ENCODE assay signal across 19 cellular contexts in the genomic region with DNA sequence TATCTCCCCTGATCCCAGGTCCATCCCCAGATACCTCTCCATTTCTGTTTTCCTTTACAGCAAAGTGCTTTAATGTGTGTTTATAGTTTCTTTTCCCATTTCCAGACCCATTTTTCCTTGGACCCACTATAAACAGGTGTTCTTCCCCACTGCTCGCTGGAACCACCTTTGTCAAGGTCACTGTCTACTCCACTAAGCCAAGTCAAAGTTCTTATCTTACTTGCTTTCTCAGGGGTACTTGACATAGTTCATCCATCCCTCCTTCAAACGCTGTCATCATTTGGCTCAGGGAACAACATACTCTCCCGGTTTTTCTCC. TPM values are rescaled to one million over a fixed set of nuclear protein-coding genes. Genes with fewer than 3 reads are reported as not detected.
DNase-seq lines count a peak whose midpoint lies in the region; ATAC-seq and TF ChIP-seq lines count a peak whose summit lies in the region.
"Had no signal": no experiment of that assay in that cellular context is flagged by ENCODE, and none has a peak within 500 bp of the region (broad histone marks: within the 10 kb centered on the region; RNA-seq: fewer than 3 reads in every experiment).

No MANE protein-coding gene starts in this region.

- H3K4me1 Mint-ChIP-seq in activated CD8-positive, alpha-beta T cell treated with anti-CD3 and anti-CD28 coated beads, Interleukin-2, amount 10 ng/mL, durations not matched to agents 7 days and 5 days (ENCODE audit: low read depth) = peaks cover 92% of the 10 kb centered on the region

- intact Hi-C loops in PC-3 (cut with micrococcal nuclease) = no loop called here

- H3K27ac Mint-ChIP-seq in activated CD8-positive, alpha-beta T cell treated with anti-CD3 and anti-CD28 coated beads, Interleukin-2, amount 10 ng/mL, durations not matched to agents 7 days and 5 days = peak overlapping the region; percentile 90

- DNase-seq in GM06990 (ENCODE audit: extremely low read depth, insufficient read length) (no peak), midbrain (lab: John Stamatoyannopoulos, UW) (no peak), PC-3 (no peak), HAP-1 (ENCODE audit: low spot score in 2 of 2) (no peak)
- no peak for DNase-seq in activated CD8-positive, alpha-beta T cell treated with anti-CD3 and anti-CD28 coated beads, Interleukin-2, amount 10 ng/mL, durations not matched to agents 7 days and 5 days
- DNase-seq: activated CD4-positive, CD25-positive, alpha-beta regulatory T cell; activated effector memory CD4-positive, alpha-beta T cell treated with Interleukin-2 at 50 U/mL for 16 hours; BE2C; NCI-H1417 treated with DMSO at 0.1 percent for 48 hours; NCI-H446 treated with DMSO at 0.1 percent for 48 hours; upper lobe of left lung had no signal

- no peak overlapping the region for H3K4me3 ChIP-seq in BLaER1 treated with 17β-estradiol and CSF1 and Interleukin-3, amounts not matched to agents 10 nM and 100 nM
- H3K4me3 ChIP-seq in GM06990 (replicated peaks; ENCODE audit: low read depth, low read length) = peak overlapping the region; percentile 34
- peak overlapping the region in 1 of 2 donors; percentile 13 for H3K4me3 ChIP-seq in mucosa of rectum (ENCODE audit: low read length in 2 of 2)
- H3K4me3 ChIP-seq in PC-3 (ENCODE audit: low read length) = no peak overlapping the region
- no peak overlapping the region for H3K4me3 ChIP-seq in HAP-1
- H3K4me3 ChIP-seq: mucosa of descending colon, prostate gland, upper lobe of left lung had no signal

- H4K20me1 ChIP-seq in BLaER1 treated with 17β-estradiol and CSF1 and Interleukin-3, amounts not matched to agents 10 nM and 100 nM = no peaks in the 10 kb centered on the region
- H4K20me1 ChIP-seq in PC-3 (ENCODE audit: low read length) = no peaks in the 10 kb centered on the region

- TF ChIP-seq CTCF in GM06990 (IDR thresholded peaks at IDR 0.05; ENCODE audit: insufficient read depth, low read length, poor library complexity, severe bottlenecking) (no peak), PC-3 (conservative IDR thresholded peaks at IDR 0.05; ENCODE audit: low read depth, low read length) (no peak)

- CTCF ChIA-PET in activated CD8-positive, alpha-beta T cell treated with anti-CD3 and anti-CD28 coated beads, Interleukin-2, amount 10 ng/mL, durations not matched to agents 7 days and 5 days (lab: Charles Lee) = interaction anchor here (1.0 kb wide), 1 partner anchor 9 kb away, joined by 5 read pairs; no protein-coding TSS in a partner anchor
- CTCF ChIA-PET in PC-3 (lab: Charles Lee) = no interaction called here

- H3K79me2 ChIP-seq in PC-3 (ENCODE audit: low read length) = no peaks in the 10 kb centered on the region

- peaks cover 7 to 88% (median 36%) of the 10 kb centered on the region in 11 experiments; a peak in 21 of 22 replicates for H3K36me3 ChIP-seq in BLaER1 treated with 17β-estradiol and CSF1 and Interleukin-3, amounts not matched to agents 10 nM and 100 nM
- H3K36me3 ChIP-seq in GM06990 (ENCODE audit: control insufficient read depth, insufficient read depth, low read length) (peaks cover 25% of the 10 kb centered on the region), mucosa of rectum (ENCODE audit: control insufficient read depth in 2 of 2, insufficient read depth in 2 of 2, low read length in 2 of 2) (no peaks in the 10 kb centered on the region), PC-3 (ENCODE audit: low read depth, low read length) (no peaks in the 10 kb centered on the region), HAP-1 (replicated peaks) (no peaks in the 10 kb centered on the region)
- H3K36me3 ChIP-seq: BE2C, prostate gland, upper lobe of left lung had no signal

- H3F3A ChIP-seq in PC-3 (ENCODE audit: low read length, unreplicated experiment) = no peaks in the 10 kb centered on the region

- H3K4me2 ChIP-seq in BLaER1 treated with 17β-estradiol and CSF1 and Interleukin-3, amounts not matched to agents 10 nM and 100 nM = peak overlapping the region; percentile 67 to 97 (median 88); a peak in 20 of 22 replicates
- H3K4me2 ChIP-seq in PC-3 (ENCODE audit: low read length) = no peak overlapping the region

- H3K9me2 ChIP-seq in PC-3 (replicated peaks; ENCODE audit: low read length) = no peaks in the 10 kb centered on the region

- H3K9me3 Mint-ChIP-seq in activated CD8-positive, alpha-beta T cell treated with anti-CD3 and anti-CD28 coated beads, Interleukin-2, amount 10 ng/mL, durations not matched to agents 7 days and 5 days (ENCODE audit: insufficient read depth) = no peaks in the 10 kb centered on the region

- H3K9me3 ChIP-seq in BLaER1 treated with 17β-estradiol and CSF1 and Interleukin-3, amounts not matched to agents 10 nM and 100 nM (replicated peaks in 1 of 11) = no peaks in the 10 kb centered on the region
- H3K9me3 ChIP-seq in mucosa of rectum (ENCODE audit: control insufficient read depth in 2 of 2, low read length in 2 of 2) (no peaks in the 10 kb centered on the region), PC-3 (ENCODE audit: low read length) (no peaks in the 10 kb centered on the region), HAP-1 (no peaks in the 10 kb centered on the region)
- H3K9me3 ChIP-seq: BE2C, mucosa of descending colon, prostate gland, upper lobe of left lung had no signal

- in situ Hi-C loops in HAP-1 (cut with MboI; ENCODE audit: low sequenced_read_pairs) = no loop called here

- H3K9ac ChIP-seq in BLaER1 treated with 17β-estradiol and CSF1 and Interleukin-3, amounts not matched to agents 10 nM and 100 nM = no peak overlapping the region
- peak overlapping the region in 1 of 2 donors; percentile 41 for H3K9ac ChIP-seq in mucosa of rectum (ENCODE audit: low read depth in 1 of 2, low read length in 2 of 2)
- H3K9ac ChIP-seq in PC-3 (ENCODE audit: low read length) = no peak overlapping the region

- no peak overlapping the region for H2AFZ ChIP-seq in PC-3 (ENCODE audit: low read length)

- no TSS peak for BruUV-seq in PC-3 (replicated peaks; lab: Mats Ljungman, UMichigan)

- H3K4me1 ChIP-seq in BLaER1 treated with 17β-estradiol and CSF1 and Interleukin-3, amounts not matched to agents 10 nM and 100 nM = peaks cover 83 to 100% (median 98%) of the 10 kb centered on the region in 10 experiments
- peaks cover 0 to 7% of the 10 kb centered on the region in 2 donors for H3K4me1 ChIP-seq in mucosa of rectum (ENCODE audit: control insufficient read depth in 2 of 2, insufficient read depth in 2 of 2, low read length in 2 of 2)
- no peaks in the 10 kb centered on the region for H3K4me1 ChIP-seq in PC-3 (ENCODE audit: insufficient read depth, low read length)
- no peaks in the 10 kb centered on the region for H3K4me1 ChIP-seq in HAP-1
- H3K4me1 ChIP-seq: BE2C, prostate gland had no signal

- POLR2A ChIA-PET in activated CD8-positive, alpha-beta T cell treated with anti-CD3 and anti-CD28 coated beads, Interleukin-2, amount 10 ng/mL, durations not matched to agents 7 days and 5 days (lab: Charles Lee) = interaction anchor here (0.7 to 2.5 kb wide), 3 partner anchors 8 to 10 kb away, joined by 3 to 51 read pairs (median 7); partner anchors contain the start of gene SLAMF1
- POLR2A ChIA-PET in PC-3 (lab: Charles Lee; ENCODE audit: unreplicated experiment) = no interaction called here

- H3K4me3 Mint-ChIP-seq in activated CD8-positive, alpha-beta T cell treated with anti-CD3 and anti-CD28 coated beads, Interleukin-2, amount 10 ng/mL, durations not matched to agents 7 days and 5 days = peak overlapping the region; percentile 71

- H3K27me3 Mint-ChIP-seq in activated CD8-positive, alpha-beta T cell treated with anti-CD3 and anti-CD28 coated beads, Interleukin-2, amount 10 ng/mL, durations not matched to agents 7 days and 5 days (ENCODE audit: low read depth) = no peaks in the 10 kb centered on the region

- H3K36me3 Mint-ChIP-seq in activated CD8-positive, alpha-beta T cell treated with anti-CD3 and anti-CD28 coated beads, Interleukin-2, amount 10 ng/mL, durations not matched to agents 7 days and 5 days (ENCODE audit: low read depth) = peaks cover 85% of the 10 kb centered on the region

- no peaks in the 10 kb centered on the region for H3K27me3 ChIP-seq in BLaER1 treated with 17β-estradiol and CSF1 and Interleukin-3, amounts not matched to agents 10 nM and 100 nM
- H3K27me3 ChIP-seq in GM06990 (replicated peaks; ENCODE audit: control insufficient read depth, insufficient read depth, low read length) (no peaks in the 10 kb centered on the region), mucosa of rectum (ENCODE audit: control insufficient read depth in 2 of 2, insufficient read depth in 2 of 2, low read length in 2 of 2) (no peaks in the 10 kb centered on the region), PC-3 (ENCODE audit: low read length) (peaks cover 87% of the 10 kb centered on the region), HAP-1 (ENCODE audit: low read depth) (no peaks in the 10 kb centered on the region)
- H3K27me3 ChIP-seq: BE2C, upper lobe of left lung had no signal

- peak; percentile 4 for ATAC-seq in activated CD8-positive, alpha-beta T cell treated with anti-CD3 and anti-CD28 coated beads, Interleukin-2, amount 10 ng/mL, durations not matched to agents 7 days and 5 days
- ATAC-seq in PC-3 (no peak), GM21576 (IDR thresholded peaks at IDR 0.05; ENCODE audit: unreplicated experiment) (no peak)
- ATAC-seq: SK-N-SH treated with all-trans-retinoic acid at 6 μM for 48 hours had no signal

- H3K27ac ChIP-seq in BLaER1 treated with 17β-estradiol and CSF1 and Interleukin-3, amounts not matched to agents 10 nM and 100 nM = peak overlapping the region in 2 of 11 experiments; percentile 42 to 45; a peak in 3 of 22 replicates
- H3K27ac ChIP-seq in mucosa of rectum (ENCODE audit: low read depth in 2 of 2, low read length in 2 of 2) (peak overlapping the region; percentile 29 to 57), PC-3 (ENCODE audit: low read length) (no peak overlapping the region)
- H3K27ac ChIP-seq: prostate gland had no signal

RNA-seq across cellular contexts. Expression of gene SLAMF1, which starts 8.3 kb away (rescaled TPM):
- total RNA-seq in activated CD8-positive, alpha-beta T cell treated with anti-CD3 and anti-CD28 coated beads, Interleukin-2, amount 10 ng/mL, durations not matched to agents 7 days and 5 days = 10 to 100 TPM; 48.5 to 50.1 TPM
- not detected in 2 replicates for total RNA-seq in PC-3 (2014; rRNA removed)
- total RNA-seq: bronchial epithelial cell, frontal cortex had no signal

RNA-seq across cellular contexts. Expression of gene CD84, which starts 59.2 kb away (rescaled TPM):
- 10 to 100 TPM; 14.0 to 15.4 TPM for total RNA-seq in activated CD8-positive, alpha-beta T cell treated with anti-CD3 and anti-CD28 coated beads, Interleukin-2, amount 10 ng/mL, durations not matched to agents 7 days and 5 days
- total RNA-seq in PC-3 (2014; rRNA removed) = not detected in 2 replicates
- total RNA-seq: bronchial epithelial cell had no signal

Comparison
In these comparisons a context has a peak if more than half of its experiments do, and no peak if none do; other contexts are left out.
1. RNA of gene SLAMF1, which starts 8.3 kb away (total RNA-seq): 48.5 to 50.1 TPM in activated CD8-positive, alpha-beta T cell treated with anti-CD3 and anti-CD28 coated beads, Interleukin-2, amount 10 ng/mL, durations not matched to agents 7 days and 5 days; not detected in PC-3; every median in the first group is over 10 times any median in the second.
2. RNA of gene CD84, which starts 59.2 kb away (total RNA-seq): 14.0 to 15.4 TPM in activated CD8-positive, alpha-beta T cell treated with anti-CD3 and anti-CD28 coated beads, Interleukin-2, amount 10 ng/mL, durations not matched to agents 7 days and 5 days; not detected in PC-3; every median in the first group is over 10 times any median in the second.